9 cellular contexts compared by ENCODE assay signal in the genomic region with DNA sequence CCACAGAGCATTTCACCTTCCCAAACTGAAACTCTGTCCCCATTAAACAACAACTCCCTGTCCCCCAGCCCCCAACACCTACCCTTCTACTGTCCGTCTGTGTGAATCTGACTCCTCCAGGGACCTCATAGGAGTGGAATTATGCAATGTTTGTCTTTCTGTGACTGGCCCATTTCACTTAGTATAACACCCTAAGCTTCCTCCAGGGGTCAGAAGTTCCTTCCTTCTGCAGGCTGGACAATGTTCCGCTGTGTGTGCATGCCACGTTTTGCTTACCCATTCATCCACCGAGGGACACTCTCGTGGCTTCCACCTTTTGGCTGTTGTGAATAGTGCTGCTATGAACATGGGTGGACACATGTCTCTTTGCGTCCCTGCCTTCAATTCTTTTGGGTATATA. TPM values are rescaled to one million over a fixed set of nuclear protein-coding genes. Genes with fewer than 3 reads are reported as not detected.
DNase-seq lines count a peak whose midpoint lies in the region; ATAC-seq and TF ChIP-seq lines count a peak whose summit lies in the region.
"Had no signal": no experiment of that assay in that cellular context is flagged by ENCODE, and none has a peak within 500 bp of the region (broad histone marks: within the 10 kb centered on the region; RNA-seq: fewer than 3 reads in every experiment).

No MANE protein-coding gene starts in this region.

- CTCF ChIA-PET in MCF 10A (lab: Yijun Ruan, JAX) = interaction anchor here (0.6 kb wide), 1 partner anchor 792 kb away, joined by 5 read pairs; no protein-coding TSS in a partner anchor
- CTCF ChIA-PET in mammary epithelial cell (lab: Charles Lee; ENCODE audit: low non-redundant PET) = no interaction called here

- peaks cover 3% of the 10 kb centered on the region for H3K36me3 ChIP-seq in mammary epithelial cell (ENCODE audit: insufficient read depth, low read length)
- H3K36me3 ChIP-seq in left ventricle myocardium inferior = peaks cover 86% of the 10 kb centered on the region

- H3K27me3 Mint-ChIP-seq in MCF 10A (ENCODE audit: insufficient read depth, unreplicated experiment) (no peaks in the 10 kb centered on the region), progenitor cell of endocrine pancreas (no peaks in the 10 kb centered on the region)

- in situ Hi-C loops in mammary epithelial cell (cut with MboI; ENCODE audit: low sequenced_read_pairs in 2 of 2) = no loop called here

- WGBS in mammary epithelial cell (ENCODE audit: low coverage, missing lambda C conversion rate) = 82% methylated on average over 6 of the region's 6 CpGs

- H3K79me2 ChIP-seq in mammary epithelial cell (ENCODE audit: insufficient read depth, low read length) = no peaks in the 10 kb centered on the region

- POLR2A ChIA-PET in MCF 10A (lab: Yijun Ruan, JAX) = interaction anchor here (0.7 kb wide), 1 partner anchor 36 kb away, joined by 3 read pairs; no protein-coding TSS in a partner anchor

- H4K20me1 ChIP-seq in mammary epithelial cell (ENCODE audit: insufficient read depth, low read length) = no peaks in the 10 kb centered on the region

- H3K27ac Mint-ChIP-seq in MCF 10A (ENCODE audit: low read depth, unreplicated experiment) = no peak overlapping the region
- no peak overlapping the region for H3K27ac Mint-ChIP-seq in progenitor cell of endocrine pancreas

- intact Hi-C loops in MCF 10A (cut with micrococcal nuclease) = no loop called here
- intact Hi-C loops in mammary epithelial cell (cut with micrococcal nuclease) = no loop called here
- intact Hi-C loops in left ventricle myocardium inferior (cut with micrococcal nuclease) = no loop called here

- H3K9me3 ChIP-seq in mammary epithelial cell (replicated peaks; ENCODE audit: insufficient read depth, low read length) = no peaks in the 10 kb centered on the region
- no peaks in the 10 kb centered on the region for H3K9me3 ChIP-seq in left ventricle myocardium inferior (replicated peaks)

- H3K27me3 ChIP-seq in mammary epithelial cell (ENCODE audit: insufficient read depth, low read length) = no peaks in the 10 kb centered on the region
- H3K27me3 ChIP-seq in left ventricle myocardium inferior (ENCODE audit: low read depth) = no peaks in the 10 kb centered on the region

- no peak overlapping the region for H3K4me3 Mint-ChIP-seq in MCF 10A (ENCODE audit: unreplicated experiment)
- no peak overlapping the region for H3K4me3 Mint-ChIP-seq in progenitor cell of endocrine pancreas (ENCODE audit: low read depth)

- H3K4me1 Mint-ChIP-seq in MCF 10A (ENCODE audit: insufficient read depth, unreplicated experiment) (no peaks in the 10 kb centered on the region), progenitor cell of endocrine pancreas (ENCODE audit: low read depth) (no peaks in the 10 kb centered on the region)

- H2AFZ ChIP-seq in mammary epithelial cell (ENCODE audit: low read depth, low read length) = no peak overlapping the region

- no peaks in the 10 kb centered on the region for H3K4me1 ChIP-seq in mammary epithelial cell (ENCODE audit: insufficient read depth, low read length)
- no peaks in the 10 kb centered on the region for H3K4me1 ChIP-seq in left ventricle myocardium inferior

- BruUV-seq in MCF 10A (replicated peaks; lab: Mats Ljungman, UMichigan) (no TSS peak), mammary epithelial cell (replicated peaks; lab: Mats Ljungman, UMichigan) (no TSS peak)

- TF ChIP-seq CTCF in MCF 10A (IDR thresholded peaks at IDR 0.05; ENCODE audit: unreplicated experiment) (no peak), mammary epithelial cell (conservative IDR thresholded peaks at IDR 0.05 in 1 of 2, IDR thresholded peaks at IDR 0.05 in 1 of 2; ENCODE audit: extremely low read depth in 1 of 2, insufficient read depth in 1 of 2, low read depth in 1 of 2, low read length in 2 of 2) (peak in 1 of 2 donors; percentile 7), VCaP (conservative IDR thresholded peaks at IDR 0.05) (peak; percentile 20; the same call in 1 of the 2 replicates), left ventricle myocardium inferior (IDR thresholded peaks at IDR 0.05; ENCODE audit: borderline replicate concordance) (peak; percentile 33), progenitor cell of endocrine pancreas (IDR thresholded peaks at IDR 0.05; ENCODE audit: unreplicated experiment) (no peak)

- no peak overlapping the region for H3K27ac ChIP-seq in mammary epithelial cell (ENCODE audit: insufficient read depth, low read depth, low read length)
- H3K27ac ChIP-seq in VCaP = no peak overlapping the region
- no peak overlapping the region for H3K27ac ChIP-seq in left ventricle myocardium inferior (replicated peaks)

- no peak overlapping the region for H3K4me2 ChIP-seq in mammary epithelial cell (ENCODE audit: insufficient read depth, low read depth, low read length)

- H3K4me3 ChIP-seq in mammary epithelial cell (replicated peaks in 1 of 3; ENCODE audit: insufficient read depth in 1 of 3, low read depth in 2 of 3, low read length in 3 of 3) (no peak overlapping the region), left ventricle myocardium inferior (no peak overlapping the region)

- DNase-seq in MCF 10A (ENCODE audit: unreplicated experiment) = peak; percentile 28
- no peak for DNase-seq in mammary epithelial cell
- no peak for DNase-seq in left ventricle myocardium inferior
- no peak for DNase-seq in progenitor cell of endocrine pancreas (ENCODE audit: low spot score, unreplicated experiment)
- no peak for DNase-seq in NCI-H524 treated with DMSO at 0.1 percent for 48 hours (lab: John Stamatoyannopoulos, UW)
- DNase-seq in effector CD4-positive, alpha-beta T cell = no peak
- DNase-seq: NCI-H187 treated with DMSO at 0.1 percent for 48 hours had no signal

- H3K9me3 Mint-ChIP-seq in MCF 10A (ENCODE audit: unreplicated experiment) (peaks cover 13% of the 10 kb centered on the region), progenitor cell of endocrine pancreas (ENCODE audit: low read depth) (peaks cover 3% of the 10 kb centered on the region)

- dilution Hi-C loops in mammary epithelial cell (cut with HindIII; ENCODE audit: low sequenced_read_pairs) = no loop called here

- no peak overlapping the region for H3K9ac ChIP-seq in mammary epithelial cell (ENCODE audit: insufficient read depth, low read length)

- H3K36me3 Mint-ChIP-seq in MCF 10A (ENCODE audit: insufficient read depth, unreplicated experiment) (peaks cover 93% of the 10 kb centered on the region), progenitor cell of endocrine pancreas (ENCODE audit: insufficient read depth) (peaks cover 23% of the 10 kb centered on the region)

- ATAC-seq in GM18520 (IDR thresholded peaks at IDR 0.05; ENCODE audit: unreplicated experiment) = no peak

RNA-seq across cellular contexts. Expression of a gene that starts 37.6 kb away (rescaled TPM):
- total RNA-seq in MCF 10A (2022) (31.8 and 33.1 TPM in 2 replicates), mammary epithelial cell (10 to 100 TPM; 21.5 to 24.8 TPM), left ventricle myocardium inferior (531 TPM), progenitor cell of endocrine pancreas (20.3 and 20.6 TPM in 2 replicates)
- polyA plus RNA-seq in mammary epithelial cell = 25.1 TPM
- 13.6 TPM for polyA minus RNA-seq in mammary epithelial cell

Comparison
In these comparisons a context has a peak if more than half of its experiments do, and no peak if none do; other contexts are left out.
1. CTCF ChIP-seq: peak in VCaP (single experiment) and left ventricle myocardium inferior (single experiment); none in MCF 10A (single experiment) and progenitor cell of endocrine pancreas (single experiment).
2. RNA of a gene that starts 37.6 kb away (total RNA-seq): 531 TPM in left ventricle myocardium inferior (single experiment); 31.8 to 33.1 TPM in MCF 10A, 21.5 to 24.8 TPM in mammary epithelial cell and 20.3 to 20.6 TPM in progenitor cell of endocrine pancreas; every median in the first group is over 10 times any median in the second.